Comparison of ENCODE assay signal across 9 cellular contexts in the genomic region with DNA sequence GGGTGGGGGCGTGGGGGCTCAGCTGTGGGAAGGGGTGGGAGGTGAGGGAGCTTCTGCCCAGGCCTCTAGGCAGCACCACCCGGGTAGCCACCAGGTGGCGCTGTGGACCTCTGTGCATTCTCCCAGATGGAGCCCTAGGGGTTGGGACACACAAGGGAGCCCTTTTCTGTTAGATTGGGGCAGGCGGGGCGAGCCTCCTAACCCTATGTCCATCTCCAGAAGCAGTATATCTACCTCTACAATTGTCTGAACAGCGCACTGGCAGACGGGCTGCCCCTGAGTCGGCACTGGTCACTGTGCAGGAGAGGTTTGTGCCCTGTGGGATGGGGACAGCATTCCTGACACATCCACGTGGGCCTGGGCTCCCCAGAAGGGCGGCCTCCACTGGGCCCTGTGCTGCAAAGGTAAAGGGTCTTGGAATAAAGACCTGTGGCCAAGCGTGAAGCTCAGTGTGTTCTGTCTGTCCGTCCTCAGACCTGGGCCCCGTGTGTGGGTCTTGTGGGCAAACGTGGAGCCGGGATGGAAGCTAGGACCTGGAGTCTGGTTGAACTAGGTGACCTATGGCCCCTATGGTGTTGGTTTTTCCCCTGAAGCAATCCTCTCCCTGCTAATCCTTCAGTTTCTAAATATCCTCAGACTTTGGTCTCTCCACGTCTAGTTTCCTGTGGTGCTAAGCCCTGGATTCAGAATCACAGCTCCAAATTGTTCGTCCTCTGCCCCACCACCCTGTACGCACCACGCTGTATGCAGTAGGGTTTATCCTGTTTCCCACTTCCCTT. TPM values are rescaled to one million over a fixed set of nuclear protein-coding genes. Genes with fewer than 3 reads are reported as not detected.
A peak's percentile ranks its signal among the peaks of the same experiment; 100 is the strongest.
DNase-seq lines count a peak whose midpoint lies in the region; FAIRE-seq and TF ChIP-seq lines count a peak whose summit lies in the region.
"Had no signal": no experiment of that assay in that cellular context is flagged by ENCODE, and none has a peak within 500 bp of the region (broad histone marks: within the 10 kb centered on the region; RNA-seq: fewer than 3 reads in every experiment).

No MANE protein-coding gene starts in this region.

- H3K9me1 ChIP-seq in keratinocyte (ENCODE audit: control insufficient read depth, extremely low read depth, insufficient read depth, low read length): no peaks in the 10 kb centered on the region

- TF ChIP-seq CTCF in WERI-Rb-1 (IDR thresholded peaks at IDR 0.05; ENCODE audit: low read depth, low read length): peak; percentile 95
- TF ChIP-seq CTCF in brain microvascular endothelial cell (IDR thresholded peaks at IDR 0.05; ENCODE audit: low read depth, low read length, missing control alignments): peak; percentile 77
- TF ChIP-seq CTCF in keratinocyte (optimal IDR thresholded peaks at IDR 0.05 in 1 of 3, IDR thresholded peaks at IDR 0.05 in 1 of 3, conservative IDR thresholded peaks at IDR 0.05 in 1 of 3; ENCODE audit: extremely low read depth in 1 of 3, insufficient read depth in 2 of 3, low read length in 3 of 3): peak; percentile 42 to 83 (median 73)

- DNase-seq in NCI-H2107 (lab: John Stamatoyannopoulos, UW) (peak; percentile 83), NCI-H2107 treated with DMSO at 0.1 percent for 48 hours (lab: John Stamatoyannopoulos, UW; ENCODE audit: unreplicated experiment) (no peak), NCI-H1092 (lab: John Stamatoyannopoulos, UW) (peak; percentile 73), WERI-Rb-1 (peak; percentile 98), brain microvascular endothelial cell (peak; percentile 29), keratinocyte (ENCODE audit: low read depth, low spot score) (no peak), middle frontal gyrus (ENCODE audit: extremely low spot score, low spot score) (no peak)
- DNase-seq in stimulated activated CD4-positive, alpha-beta T cell treated with anti-CD3 and anti-CD28 coated beads, Interleukin-2, amount 100 ng/mL, for 4 hours (ENCODE audit: low read depth): peak; percentile 66

- no peak overlapping the region for H3K9ac ChIP-seq in keratinocyte (ENCODE audit: control insufficient read depth, extremely low read depth, insufficient read depth, low read length)

- no peak overlapping the region for H3K4me2 ChIP-seq in keratinocyte (ENCODE audit: control insufficient read depth, extremely low read depth, insufficient read depth, low read depth, low read length)

- H3K4me3 ChIP-seq in WERI-Rb-1 (ENCODE audit: low read depth, low read length) (no peak overlapping the region), brain microvascular endothelial cell (ENCODE audit: low read depth, low read length) (no peak overlapping the region), keratinocyte (ENCODE audit: control insufficient read depth in 2 of 3, extremely low read depth in 1 of 3, insufficient read depth in 2 of 3, low read depth in 1 of 3, low read length in 3 of 3) (no peak overlapping the region)

- peaks cover 4% of the 10 kb centered on the region for H3K4me1 ChIP-seq in keratinocyte (ENCODE audit: control insufficient read depth, extremely low read depth, insufficient read depth, low read length)

- H3K27me3 ChIP-seq in WERI-Rb-1 (ENCODE audit: insufficient read depth, low read depth, severe bottlenecking) (no peaks in the 10 kb centered on the region), brain microvascular endothelial cell (replicated peaks) (peaks cover 6% of the 10 kb centered on the region), keratinocyte (ENCODE audit: control insufficient read depth, extremely low read depth, insufficient read depth, low read length) (peaks cover 36% of the 10 kb centered on the region)

- no peaks in the 10 kb centered on the region for H3K36me3 ChIP-seq in WERI-Rb-1
- H3K36me3 ChIP-seq in brain microvascular endothelial cell (replicated peaks): no peaks in the 10 kb centered on the region
- no peaks in the 10 kb centered on the region for H3K36me3 ChIP-seq in keratinocyte (ENCODE audit: control insufficient read depth in 2 of 2, extremely low read depth in 1 of 2, insufficient read depth in 2 of 2, low read length in 2 of 2)

- no peak overlapping the region for H2AFZ ChIP-seq in keratinocyte (ENCODE audit: control insufficient read depth, low read length)

- H4K20me1 ChIP-seq in keratinocyte (ENCODE audit: control insufficient read depth, extremely low read depth, insufficient read depth, low read length): peaks cover 3% of the 10 kb centered on the region

- H3K27ac ChIP-seq in WERI-Rb-1 (peak overlapping the region; percentile 64), brain microvascular endothelial cell (no peak overlapping the region), keratinocyte (ENCODE audit: control insufficient read depth, insufficient read depth, low read length) (no peak overlapping the region)

- dilution Hi-C loops in keratinocyte (cut with MboI; ENCODE audit: extremely low pct_ligation_motif_present, low sequenced_read_pairs): no loop called here

- no peaks in the 10 kb centered on the region for H3K79me2 ChIP-seq in keratinocyte (ENCODE audit: control insufficient read depth, insufficient read depth, low read length)

- H3K9me3 ChIP-seq in WERI-Rb-1 (ENCODE audit: severe bottlenecking) (peaks cover 2% of the 10 kb centered on the region), keratinocyte (ENCODE audit: control insufficient read depth, low read depth, low read length) (no peaks in the 10 kb centered on the region)

- FAIRE-seq in keratinocyte (lab: Jason Lieb, UNC): peak; percentile 34
- FAIRE-seq: G401.6 had no signal

- in situ Hi-C loops in brain microvascular endothelial cell (cut with HindIII; ENCODE audit: low pct_ligation_motif_present, low sequenced_read_pairs): no loop called here

RNA-seq across cellular contexts. Expression of gene LGR6, which starts 4.4 kb away (rescaled TPM):
- 0.39 to 1.5 TPM (median 0.42 TPM) in 3 replicates for polyA plus RNA-seq in keratinocyte
- polyA plus RNA-seq in keratinocyte (2011; ENCODE audit: low read depth): not detected
- 0.38 and 0.39 TPM in 2 replicates for polyA plus RNA-seq in keratinocyte (2011; cell fraction: cytosol; rRNA removed)
- polyA plus RNA-seq in keratinocyte (2011; cell fraction: nucleus; rRNA removed): 2.4 and 3.1 TPM in 2 replicates
- 1.6 TPM in 1 of 2 replicates, not detected in the other for polyA plus RNA-seq in keratinocyte (2012; ENCODE audit: low replicate concordance)
- 0.30 to 2.5 TPM (median 1.1 TPM) in 3 replicates for polyA minus RNA-seq in keratinocyte
- not detected for polyA minus RNA-seq in keratinocyte (2011; cell fraction: cytosol; rRNA and poly(A)+ RNA removed)
- polyA minus RNA-seq in keratinocyte (2011; cell fraction: nucleus; rRNA and poly(A)+ RNA removed): 2.2 and 2.4 TPM in 2 replicates

RNA-seq across cellular contexts. Expression of gene PTPN7, which starts 28.8 kb away (rescaled TPM):
- polyA plus RNA-seq in keratinocyte: 0.06 to 0.10 TPM in 2 of 3 replicates, not detected in the other
- not detected for polyA plus RNA-seq in keratinocyte (2011; ENCODE audit: low read depth)
- polyA plus RNA-seq in keratinocyte (2011; cell fraction: cytosol; rRNA removed): not detected in 2 replicates
- polyA plus RNA-seq in keratinocyte (2011; cell fraction: nucleus; rRNA removed): not detected in 2 replicates
- not detected in 2 replicates for polyA plus RNA-seq in keratinocyte (2012; ENCODE audit: low replicate concordance)
- not detected in 3 replicates for polyA minus RNA-seq in keratinocyte
- not detected for polyA minus RNA-seq in keratinocyte (2011; cell fraction: cytosol; rRNA and poly(A)+ RNA removed)
- not detected in 2 replicates for polyA minus RNA-seq in keratinocyte (2011; cell fraction: nucleus; rRNA and poly(A)+ RNA removed)

RNA-seq across cellular contexts. Expression of gene ARL8A, which starts 44.7 kb away (rescaled TPM):
- 48.4 to 64.0 TPM (median 58.6 TPM) in 3 replicates for polyA plus RNA-seq in keratinocyte
- 19.2 TPM for polyA plus RNA-seq in keratinocyte (2011; ENCODE audit: low read depth)
- polyA plus RNA-seq in keratinocyte (2011; cell fraction: cytosol; rRNA removed): 44.6 and 49.6 TPM in 2 replicates
- polyA plus RNA-seq in keratinocyte (2011; cell fraction: nucleus; rRNA removed): 41.2 and 45.1 TPM in 2 replicates
- 43.5 and 73.8 TPM in 2 replicates for polyA plus RNA-seq in keratinocyte (2012; ENCODE audit: low replicate concordance)
- 23.9 to 32.6 TPM (median 30.4 TPM) in 3 replicates for polyA minus RNA-seq in keratinocyte
- 52.6 TPM for polyA minus RNA-seq in keratinocyte (2011; cell fraction: cytosol; rRNA and poly(A)+ RNA removed)
- 13.0 and 14.0 TPM in 2 replicates for polyA minus RNA-seq in keratinocyte (2011; cell fraction: nucleus; rRNA and poly(A)+ RNA removed)

Comparison
In these comparisons a context has a peak if more than half of its experiments do, and no peak if none do; other contexts are left out.
1. DNase-seq: peak in NCI-H2107 (single experiment), NCI-H1092 (single experiment), WERI-Rb-1 (single experiment), brain microvascular endothelial cell (single experiment) and stimulated activated CD4-positive, alpha-beta T cell treated with anti-CD3 and anti-CD28 coated beads, Interleukin-2, amount 100 ng/mL, for 4 hours (single experiment); none in NCI-H2107 treated with DMSO at 0.1 percent for 48 hours (single experiment), keratinocyte (single experiment) and middle frontal gyrus (single experiment).
2. Peak in every context shown above with its lines, with median percentiles within 50 percentile points of each other: CTCF ChIP-seq.